Comparison of ENCODE assay signal across 1 cellular context in the genomic region with DNA sequence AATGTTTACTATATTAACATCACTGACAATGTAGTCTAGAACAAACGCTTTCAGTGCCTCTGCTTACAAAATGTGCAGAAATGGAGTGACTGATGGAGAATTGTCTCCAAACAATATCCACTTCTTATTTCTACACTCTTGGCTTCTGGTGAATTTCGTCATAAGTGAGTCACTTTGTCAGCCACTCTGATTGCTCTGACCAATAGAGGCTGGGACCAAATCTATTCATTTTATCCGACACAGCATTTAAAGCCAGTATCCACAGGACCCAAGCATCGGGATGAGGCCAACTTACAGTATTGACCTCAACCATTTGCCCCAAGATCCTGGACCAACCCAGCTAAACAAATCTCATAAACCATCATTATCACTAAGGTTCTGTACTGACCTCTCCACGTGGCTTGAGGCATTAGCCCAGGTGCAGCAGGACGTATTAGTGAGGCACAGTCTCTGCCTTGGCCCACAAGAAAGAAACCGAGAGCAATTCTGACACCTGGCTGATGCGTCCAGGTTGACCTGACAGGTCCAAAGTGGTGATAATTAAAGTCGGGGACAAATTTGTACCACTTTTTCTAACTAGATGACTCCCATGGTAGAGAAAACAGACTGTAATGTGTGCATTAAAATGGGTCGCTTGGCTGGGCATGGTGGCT.
TF ChIP-seq lines count a peak whose summit lies in the region.

No MANE protein-coding gene starts in this region.

TF ChIP-seq in K562, 482 proteins besides CTCF, POLR2A, EP300 and RAD21:
- TF ChIP-seq, protein P1, sequence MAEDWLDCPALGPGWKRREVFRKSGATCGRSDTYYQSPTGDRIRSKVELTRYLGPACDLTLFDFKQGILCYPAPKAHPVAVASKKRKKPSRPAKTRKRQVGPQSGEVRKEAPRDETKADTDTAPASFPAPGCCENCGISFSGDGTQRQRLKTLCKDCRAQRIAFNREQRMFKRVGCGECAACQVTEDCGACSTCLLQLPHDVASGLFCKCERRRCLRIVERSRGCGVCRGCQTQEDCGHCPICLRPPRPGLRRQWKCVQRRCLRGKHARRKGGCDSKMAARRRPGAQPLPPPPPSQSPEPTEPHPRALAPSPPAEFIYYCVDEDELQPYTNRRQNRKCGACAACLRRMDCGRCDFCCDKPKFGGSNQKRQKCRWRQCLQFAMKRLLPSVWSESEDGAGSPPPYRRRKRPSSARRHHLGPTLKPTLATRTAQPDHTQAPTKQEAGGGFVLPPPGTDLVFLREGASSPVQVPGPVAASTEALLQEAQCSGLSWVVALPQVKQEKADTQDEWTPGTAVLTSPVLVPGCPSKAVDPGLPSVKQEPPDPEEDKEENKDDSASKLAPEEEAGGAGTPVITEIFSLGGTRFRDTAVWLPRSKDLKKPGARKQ (CRISPR knock-in tag; IDR thresholded peaks at IDR 0.05) = no peak
- TF ChIP-seq ADNP (tag; IDR thresholded peaks at IDR 0.05) = no peak
- TF ChIP-seq, protein P2, sequence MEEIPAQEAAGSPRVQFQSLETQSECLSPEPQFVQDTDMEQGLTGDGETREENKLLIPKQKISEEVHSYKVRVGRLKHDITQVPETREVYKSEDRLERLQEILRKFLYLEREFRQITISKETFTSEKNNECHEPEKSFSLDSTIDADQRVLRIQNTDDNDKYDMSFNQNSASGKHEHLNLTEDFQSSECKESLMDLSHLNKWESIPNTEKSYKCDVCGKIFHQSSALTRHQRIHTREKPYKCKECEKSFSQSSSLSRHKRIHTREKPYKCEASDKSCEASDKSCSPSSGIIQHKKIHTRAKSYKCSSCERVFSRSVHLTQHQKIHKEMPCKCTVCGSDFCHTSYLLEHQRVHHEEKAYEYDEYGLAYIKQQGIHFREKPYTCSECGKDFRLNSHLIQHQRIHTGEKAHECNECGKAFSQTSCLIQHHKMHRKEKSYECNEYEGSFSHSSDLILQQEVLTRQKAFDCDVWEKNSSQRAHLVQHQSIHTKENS (CRISPR knock-in tag; IDR thresholded peaks at IDR 0.05) = no peak
- TF ChIP-seq, protein P3, sequence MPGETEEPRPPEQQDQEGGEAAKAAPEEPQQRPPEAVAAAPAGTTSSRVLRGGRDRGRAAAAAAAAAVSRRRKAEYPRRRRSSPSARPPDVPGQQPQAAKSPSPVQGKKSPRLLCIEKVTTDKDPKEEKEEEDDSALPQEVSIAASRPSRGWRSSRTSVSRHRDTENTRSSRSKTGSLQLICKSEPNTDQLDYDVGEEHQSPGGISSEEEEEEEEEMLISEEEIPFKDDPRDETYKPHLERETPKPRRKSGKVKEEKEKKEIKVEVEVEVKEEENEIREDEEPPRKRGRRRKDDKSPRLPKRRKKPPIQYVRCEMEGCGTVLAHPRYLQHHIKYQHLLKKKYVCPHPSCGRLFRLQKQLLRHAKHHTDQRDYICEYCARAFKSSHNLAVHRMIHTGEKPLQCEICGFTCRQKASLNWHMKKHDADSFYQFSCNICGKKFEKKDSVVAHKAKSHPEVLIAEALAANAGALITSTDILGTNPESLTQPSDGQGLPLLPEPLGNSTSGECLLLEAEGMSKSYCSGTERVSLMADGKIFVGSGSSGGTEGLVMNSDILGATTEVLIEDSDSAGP (CRISPR knock-in tag; IDR thresholded peaks at IDR 0.05) = no peak
- TF ChIP-seq CEBPB (tag; IDR thresholded peaks at IDR 0.05) = peak; percentile 58; the same call in 1 of the 2 replicates
- TF ChIP-seq NCOR1 (IDR thresholded peaks at IDR 0.05) = no peak
- peak; percentile 56 for TF ChIP-seq C11orf30 (IDR thresholded peaks at IDR 0.05; ENCODE audit: low read depth)
- TF ChIP-seq KAT8 (IDR thresholded peaks at IDR 0.05; ENCODE audit: low read depth) = no peak
- TF ChIP-seq MEF2D (tag; conservative IDR thresholded peaks at IDR 0.05; ENCODE audit: low read depth) = no peak
- no peak for TF ChIP-seq NEUROD1 (IDR thresholded peaks at IDR 0.05; ENCODE audit: borderline replicate concordance, low read depth, low read length, partially characterized antibody)
- TF ChIP-seq, protein P4, sequence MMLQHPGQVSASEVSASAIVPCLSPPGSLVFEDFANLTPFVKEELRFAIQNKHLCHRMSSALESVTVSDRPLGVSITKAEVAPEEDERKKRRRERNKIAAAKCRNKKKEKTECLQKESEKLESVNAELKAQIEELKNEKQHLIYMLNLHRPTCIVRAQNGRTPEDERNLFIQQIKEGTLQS (IDR thresholded peaks at IDR 0.05) = peak; percentile 53
- TF ChIP-seq, protein P4 (CRISPR knock-in tag; conservative IDR thresholded peaks at IDR 0.05) = no peak
- TF ChIP-seq MAFG (tag; conservative IDR thresholded peaks at IDR 0.05) = peak; percentile 35; the same call in 1 of the 2 replicates
- no peak for TF ChIP-seq CBX2 (IDR thresholded peaks at IDR 0.05; ENCODE audit: insufficient read depth, low read length, poor library complexity, severe bottlenecking)
- no peak for TF ChIP-seq KLF1 (tag; IDR thresholded peaks at IDR 0.05)
- TF ChIP-seq ZNF143 (CRISPR knock-in tag; IDR thresholded peaks at IDR 0.05) = no peak
- TF ChIP-seq STAT5B (CRISPR knock-in tag; IDR thresholded peaks at IDR 0.05) = no peak
- TF ChIP-seq, protein P5, sequence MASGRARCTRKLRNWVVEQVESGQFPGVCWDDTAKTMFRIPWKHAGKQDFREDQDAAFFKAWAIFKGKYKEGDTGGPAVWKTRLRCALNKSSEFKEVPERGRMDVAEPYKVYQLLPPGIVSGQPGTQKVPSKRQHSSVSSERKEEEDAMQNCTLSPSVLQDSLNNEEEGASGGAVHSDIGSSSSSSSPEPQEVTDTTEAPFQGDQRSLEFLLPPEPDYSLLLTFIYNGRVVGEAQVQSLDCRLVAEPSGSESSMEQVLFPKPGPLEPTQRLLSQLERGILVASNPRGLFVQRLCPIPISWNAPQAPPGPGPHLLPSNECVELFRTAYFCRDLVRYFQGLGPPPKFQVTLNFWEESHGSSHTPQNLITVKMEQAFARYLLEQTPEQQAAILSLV (tag; IDR thresholded peaks at IDR 0.05) = no peak
- TF ChIP-seq NFIX (CRISPR knock-in tag; IDR thresholded peaks at IDR 0.05; ENCODE audit: low read depth) = no peak
- no peak for TF ChIP-seq ZNF3 (CRISPR knock-in tag; IDR thresholded peaks at IDR 0.05)
- TF ChIP-seq ZFP1 (CRISPR knock-in tag; IDR thresholded peaks at IDR 0.05) = no peak
- no peak for TF ChIP-seq CREB1 (IDR thresholded peaks at IDR 0.05)
- no peak for TF ChIP-seq CREB1 (CRISPR knock-in tag; IDR thresholded peaks at IDR 0.05)
- no peak for TF ChIP-seq HDAC8 (tag; IDR thresholded peaks at IDR 0.05)
- peak; percentile 46 for TF ChIP-seq ZNF316 (IDR thresholded peaks at IDR 0.05)
- no peak for TF ChIP-seq BHLHE40 (IDR thresholded peaks at IDR 0.05; ENCODE audit: low read length)
- TF ChIP-seq, protein P6, sequence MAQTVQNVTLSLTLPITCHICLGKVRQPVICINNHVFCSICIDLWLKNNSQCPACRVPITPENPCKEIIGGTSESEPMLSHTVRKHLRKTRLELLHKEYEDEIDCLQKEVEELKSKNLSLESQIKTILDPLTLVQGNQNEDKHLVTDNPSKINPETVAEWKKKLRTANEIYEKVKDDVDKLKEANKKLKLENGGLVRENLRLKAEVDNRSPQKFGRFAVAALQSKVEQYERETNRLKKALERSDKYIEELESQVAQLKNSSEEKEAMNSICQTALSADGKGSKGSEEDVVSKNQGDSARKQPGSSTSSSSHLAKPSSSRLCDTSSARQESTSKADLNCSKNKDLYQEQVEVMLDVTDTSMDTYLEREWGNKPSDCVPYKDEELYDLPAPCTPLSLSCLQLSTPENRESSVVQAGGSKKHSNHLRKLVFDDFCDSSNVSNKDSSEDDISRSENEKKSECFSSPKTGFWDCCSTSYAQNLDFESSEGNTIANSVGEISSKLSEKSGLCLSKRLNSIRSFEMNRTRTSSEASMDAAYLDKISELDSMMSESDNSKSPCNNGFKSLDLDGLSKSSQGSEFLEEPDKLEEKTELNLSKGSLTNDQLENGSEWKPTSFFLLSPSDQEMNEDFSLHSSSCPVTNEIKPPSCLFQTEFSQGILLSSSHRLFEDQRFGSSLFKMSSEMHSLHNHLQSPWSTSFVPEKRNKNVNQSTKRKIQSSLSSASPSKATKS (CRISPR knock-in tag; IDR thresholded peaks at IDR 0.05) = no peak
- TF ChIP-seq KHSRP (IDR thresholded peaks at IDR 0.05) = no peak
- TF ChIP-seq, protein P7, sequence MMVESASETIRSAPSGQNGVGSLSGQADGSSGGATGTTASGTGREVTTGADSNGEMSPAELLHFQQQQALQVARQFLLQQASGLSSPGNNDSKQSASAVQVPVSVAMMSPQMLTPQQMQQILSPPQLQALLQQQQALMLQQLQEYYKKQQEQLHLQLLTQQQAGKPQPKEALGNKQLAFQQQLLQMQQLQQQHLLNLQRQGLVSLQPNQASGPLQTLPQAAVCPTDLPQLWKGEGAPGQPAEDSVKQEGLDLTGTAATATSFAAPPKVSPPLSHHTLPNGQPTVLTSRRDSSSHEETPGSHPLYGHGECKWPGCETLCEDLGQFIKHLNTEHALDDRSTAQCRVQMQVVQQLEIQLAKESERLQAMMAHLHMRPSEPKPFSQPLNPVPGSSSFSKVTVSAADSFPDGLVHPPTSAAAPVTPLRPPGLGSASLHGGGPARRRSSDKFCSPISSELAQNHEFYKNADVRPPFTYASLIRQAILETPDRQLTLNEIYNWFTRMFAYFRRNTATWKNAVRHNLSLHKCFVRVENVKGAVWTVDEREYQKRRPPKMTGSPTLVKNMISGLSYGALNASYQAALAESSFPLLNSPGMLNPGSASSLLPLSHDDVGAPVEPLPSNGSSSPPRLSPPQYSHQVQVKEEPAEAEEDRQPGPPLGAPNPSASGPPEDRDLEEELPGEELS (CRISPR knock-in tag; IDR thresholded peaks at IDR 0.05; ENCODE audit: borderline replicate concordance) = no peak
- no peak for TF ChIP-seq SUPT5H (IDR thresholded peaks at IDR 0.05)
- TF ChIP-seq CEBPG (CRISPR knock-in tag; IDR thresholded peaks at IDR 0.05) = no peak
- TF ChIP-seq CEBPG (tag; conservative IDR thresholded peaks at IDR 0.05 in 1 of 2, IDR thresholded peaks at IDR 0.05 in 1 of 2) = 0 out of 4 replicates have a peak, but pooled peaks have one; percentile 8 to 36
- TF ChIP-seq ZNF324 (CRISPR knock-in tag; IDR thresholded peaks at IDR 0.05) = no peak
- 0 out of 2 replicates have a peak, but pooled peaks have one; percentile 21 for TF ChIP-seq FOSL1 (tag; conservative IDR thresholded peaks at IDR 0.05)
- TF ChIP-seq ZNF668 (CRISPR knock-in tag; IDR thresholded peaks at IDR 0.05) = no peak
- no peak for TF ChIP-seq TRIM24 (IDR thresholded peaks at IDR 0.05)
